9 cellular contexts compared by ENCODE assay signal in genomic region chr3:57077630-57078365, GRCh38. TPM values are rescaled to one million over a fixed set of nuclear protein-coding genes. Genes with fewer than 3 reads are reported as not detected.
DNase-seq lines count a peak whose midpoint lies in the region; ATAC-seq and TF ChIP-seq lines count a peak whose summit lies in the region.
"Had no signal": no experiment of that assay in that cellular context is flagged by ENCODE, and none has a peak within 500 bp of the region (broad histone marks: within the 10 kb centered on the region; RNA-seq: fewer than 3 reads in every experiment).

No MANE protein-coding gene starts in this region.

- H3K27ac Mint-ChIP-seq in T-helper 1 cell treated with Interleukin-12 subunit alpha and Interleukin-12 subunit beta and Interleukin-4 antibody, amounts not matched to agents 30 μg/mL and 1 μg/mL, for 36 hours = no peak overlapping the region

- ATAC-seq in left lung = no peak
- ATAC-seq in GM19328 (IDR thresholded peaks at IDR 0.05; ENCODE audit: unreplicated experiment) = no peak

- peak overlapping the region; percentile 59 for H3K4me3 Mint-ChIP-seq in T-helper 1 cell treated with Interleukin-12 subunit alpha and Interleukin-12 subunit beta and Interleukin-4 antibody, amounts not matched to agents 30 μg/mL and 1 μg/mL, for 36 hours

- peaks cover 9 to 10% of the 10 kb centered on the region in 2 donors for H3K4me1 ChIP-seq in adrenal gland (replicated peaks in 1 of 2)
- peaks cover 0 to 12% of the 10 kb centered on the region in 2 donors for H3K4me1 ChIP-seq in left lung
- H3K4me1 ChIP-seq in subcutaneous abdominal adipose tissue (ENCODE audit: control insufficient read depth in 5 of 5, insufficient read depth in 5 of 5, low read length in 5 of 5) = peaks cover 5 to 21% (median 19%) of the 10 kb centered on the region in 5 donors

- H3K4me1 Mint-ChIP-seq in T-helper 1 cell treated with Interleukin-12 subunit alpha and Interleukin-12 subunit beta and Interleukin-4 antibody, amounts not matched to agents 30 μg/mL and 1 μg/mL, for 36 hours (ENCODE audit: low read depth) = peaks cover 8% of the 10 kb centered on the region

- no peaks in the 10 kb centered on the region for H3K36me3 ChIP-seq in adrenal gland (replicated peaks in 1 of 2)
- H3K36me3 ChIP-seq in left lung = no peaks in the 10 kb centered on the region
- no peaks in the 10 kb centered on the region for H3K36me3 ChIP-seq in subcutaneous abdominal adipose tissue (ENCODE audit: control insufficient read depth in 5 of 5, insufficient read depth in 5 of 5, low read length in 5 of 5)

- no peak for TF ChIP-seq POLR2A in adrenal gland (IDR thresholded peaks at IDR 0.05)

- WGBS in adrenal gland, 4 donors = 29 to 34% (median 33%) methylated on average over 11 of the region's 11 CpGs

- H3K4me3 ChIP-seq in adrenal gland (peak overlapping the region in 2 of 4 donors; percentile 58 to 74), left lung (peak overlapping the region; percentile 66 to 68), subcutaneous abdominal adipose tissue (ENCODE audit: low read depth in 1 of 5, low read length in 5 of 5) (peak overlapping the region; percentile 69 to 87 (median 81))

- no peaks in the 10 kb centered on the region for H3K9me3 Mint-ChIP-seq in T-helper 1 cell treated with Interleukin-12 subunit alpha and Interleukin-12 subunit beta and Interleukin-4 antibody, amounts not matched to agents 30 μg/mL and 1 μg/mL, for 36 hours

- H3K9me3 ChIP-seq in adrenal gland (replicated peaks in 1 of 3) (no peaks in the 10 kb centered on the region), left lung (no peaks in the 10 kb centered on the region), subcutaneous abdominal adipose tissue (ENCODE audit: control insufficient read depth in 5 of 5, low read length in 5 of 5) (no peaks in the 10 kb centered on the region)

- no peaks in the 10 kb centered on the region for H3K36me3 Mint-ChIP-seq in T-helper 1 cell treated with Interleukin-12 subunit alpha and Interleukin-12 subunit beta and Interleukin-4 antibody, amounts not matched to agents 30 μg/mL and 1 μg/mL, for 36 hours (ENCODE audit: low read depth)

- H3K27me3 ChIP-seq in adrenal gland (no peaks in the 10 kb centered on the region), left lung (peaks cover 3 to 44% of the 10 kb centered on the region in 2 donors), subcutaneous abdominal adipose tissue (ENCODE audit: control insufficient read depth in 5 of 5, insufficient read depth in 4 of 5, low read length in 5 of 5) (peaks cover 0 to 19% (median 7%) of the 10 kb centered on the region in 5 donors)

- intact Hi-C loops in adrenal gland (cut with DNase I) (loop anchor here in 1 of 2 donors (2.0 to 10.0 kb wide), 2 partner anchors 53 to 81 kb away; no protein-coding TSS in a partner anchor), left lung (cut with DNase I) (no loop called here)

- H3K27ac ChIP-seq in adrenal gland (peak overlapping the region in 3 of 5 donors; percentile 38 to 81 (median 68)), left lung (no peak overlapping the region), subcutaneous abdominal adipose tissue (ENCODE audit: low read depth, low read length) (no peak overlapping the region)

- H3K27me3 Mint-ChIP-seq in T-helper 1 cell treated with Interleukin-12 subunit alpha and Interleukin-12 subunit beta and Interleukin-4 antibody, amounts not matched to agents 30 μg/mL and 1 μg/mL, for 36 hours (ENCODE audit: low read depth) = peaks cover 56% of the 10 kb centered on the region

- TF ChIP-seq CTCF in adrenal gland (IDR thresholded peaks at IDR 0.05) = no peak
- no peak for TF ChIP-seq CTCF in left lung (IDR thresholded peaks at IDR 0.05)

- H3K9ac ChIP-seq in subcutaneous abdominal adipose tissue (ENCODE audit: low read length in 5 of 5) = peak overlapping the region in 4 of 5 donors; percentile 26 to 82 (median 60)

- no peak for DNase-seq in T-helper 1 cell
- no peak for DNase-seq in adrenal gland
- DNase-seq in left lung = no peak
- DNase-seq in SW 1271 (lab: John Stamatoyannopoulos, UW) = no peak
- DNase-seq in NCI-H1092 treated with DMSO at 0.1 percent for 48 hours (lab: John Stamatoyannopoulos, UW) = no peak
- DNase-seq: SIG-M5 had no signal

RNA-seq across cellular contexts. Expression of gene SPATA12, which starts 17.3 kb away (rescaled TPM):
- total RNA-seq in adrenal gland (under 1 TPM in 5 of 8 donors, not detected in 3; 0.22 to 0.83 (median 0.40) TPM), left lung (under 1 TPM; 0.17 to 0.21 TPM)
- polyA plus RNA-seq in adrenal gland = under 1 TPM; 0.07 to 0.62 (median 0.48) TPM

Comparison
In these comparisons a context has a peak if more than half of its experiments do, and no peak if none do; other contexts are left out.
1. H3K27ac ChIP-seq: peak in adrenal gland (3 of 5); none in left lung (0 of 2) and subcutaneous abdominal adipose tissue (single experiment).